Comparison of ENCODE assay signal across 28 cellular contexts in the genomic region with DNA sequence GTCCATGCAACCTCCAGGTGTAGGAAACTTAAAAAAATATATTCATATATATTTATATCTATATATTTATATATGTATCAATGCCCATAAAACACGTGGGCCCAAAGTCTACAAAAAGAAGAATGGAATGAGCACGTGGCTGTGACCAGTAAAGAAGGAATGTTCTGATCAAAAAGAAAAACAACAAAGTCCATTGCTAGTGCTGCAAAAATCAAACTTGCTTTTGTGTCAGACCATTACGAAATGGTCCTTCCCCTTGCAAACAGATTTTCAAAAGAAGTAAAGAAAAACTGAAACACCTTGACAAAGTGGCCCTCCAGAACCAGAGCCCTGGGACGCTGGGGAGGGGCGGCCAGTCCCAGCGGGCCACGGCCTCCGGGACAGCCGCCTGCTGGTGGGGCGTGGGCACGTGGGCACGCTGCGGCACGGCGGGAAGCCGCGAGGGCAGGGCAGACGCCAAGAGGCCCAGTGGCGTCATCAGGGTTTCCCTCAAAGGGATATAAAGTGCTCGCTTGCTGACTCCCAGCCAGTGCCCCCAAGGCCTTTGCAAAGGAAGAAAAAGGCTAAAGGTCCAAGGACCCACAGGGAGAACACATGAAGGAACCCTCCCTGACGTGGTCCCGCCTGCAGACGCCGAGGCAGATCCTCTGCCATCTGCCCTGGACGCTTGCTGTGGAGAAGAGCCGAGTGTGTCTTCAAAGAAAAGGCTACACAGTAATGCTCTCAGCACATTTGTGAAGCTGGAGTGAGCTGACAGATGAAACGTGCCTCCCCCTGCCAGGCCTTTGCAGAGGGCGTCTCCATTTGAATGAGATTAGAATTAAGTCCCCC.
A peak's percentile ranks its signal among the peaks of the same experiment; 100 is the strongest.
DNase-seq lines count a peak whose midpoint lies in the region; ATAC-seq, FAIRE-seq and TF ChIP-seq lines count a peak whose summit lies in the region.
"Had no signal": no experiment of that assay in that cellular context is flagged by ENCODE, and none has a peak within 500 bp of the region (broad histone marks: within the 10 kb centered on the region; RNA-seq: fewer than 3 reads in every experiment).

No MANE protein-coding gene starts in this region.

- peak; percentile 15 for DNase-seq in activated naive CD8-positive, alpha-beta T cell treated with anti-CD3 and anti-CD28 coated beads, Interleukin-2, amount 10 ng/mL, durations not matched to agents 7 days and 5 days
- no peak for DNase-seq in activated naive CD8-positive, alpha-beta T cell treated with anti-CD3 and anti-CD28 coated beads for 36 hours
- peak; percentile 18 for DNase-seq in astrocyte (ENCODE audit: low read depth)
- DNase-seq in fibroblast of pulmonary artery (ENCODE audit: low read depth), result peak; percentile 24
- peak; percentile 12 for DNase-seq in skeletal muscle cell (ENCODE audit: low read depth)
- DNase-seq in transverse colon, result no peak
- no peak for DNase-seq in ascending aorta (ENCODE audit: low spot score in 2 of 2)
- no peak for DNase-seq in kidney glomerular epithelial cell (lab: John Stamatoyannopoulos, UW)
- DNase-seq: activated CD4-positive, alpha-beta T cell treated with anti-CD3 and anti-CD28 coated beads for 48 hours; Calu3; left cardiac atrium; mesendoderm; naive B cell; NCI-H1436; NCI-H510A treated with DMSO at 0.1 percent for 48 hours; stimulated activated CD4-positive, alpha-beta T cell treated with anti-CD3 and anti-CD28 coated beads, Interleukin-15, amount 100 ng/mL, for 24 hours; stomach had no signal

- H3K4me1 Mint-ChIP-seq in activated naive CD8-positive, alpha-beta T cell treated with anti-CD3 and anti-CD28 coated beads, Interleukin-2, amount 10 ng/mL, durations not matched to agents 7 days and 5 days, result peaks cover 2% of the 10 kb centered on the region
- H3K4me1 Mint-ChIP-seq in activated naive CD8-positive, alpha-beta T cell treated with anti-CD3 and anti-CD28 coated beads for 36 hours, result no peaks in the 10 kb centered on the region
- H3K4me1 Mint-ChIP-seq in astrocyte (ENCODE audit: low read depth, unreplicated experiment), result no peaks in the 10 kb centered on the region
- H3K4me1 Mint-ChIP-seq: IgD-negative memory B cell had no signal

- no peak for ATAC-seq in activated naive CD8-positive, alpha-beta T cell treated with anti-CD3 and anti-CD28 coated beads, Interleukin-2, amount 10 ng/mL, durations not matched to agents 7 days and 5 days (ENCODE audit: low read depth)
- ATAC-seq: activated naive CD4-positive, alpha-beta T cell treated with anti-CD3 and anti-CD28 coated beads, Interleukin-2, amount 50 U/mL, for 72 hours; left cardiac atrium; right cardiac atrium had no signal

- no peaks in the 10 kb centered on the region for H3K27me3 Mint-ChIP-seq in activated naive CD8-positive, alpha-beta T cell treated with anti-CD3 and anti-CD28 coated beads, Interleukin-2, amount 10 ng/mL, durations not matched to agents 7 days and 5 days
- H3K27me3 Mint-ChIP-seq in activated naive CD8-positive, alpha-beta T cell treated with anti-CD3 and anti-CD28 coated beads for 36 hours, result no peaks in the 10 kb centered on the region
- H3K27me3 Mint-ChIP-seq in astrocyte (ENCODE audit: low read depth, unreplicated experiment), result no peaks in the 10 kb centered on the region
- H3K27me3 Mint-ChIP-seq: IgD-negative memory B cell, naive B cell, type B pancreatic cell had no signal

- no peak overlapping the region for H3K4me3 Mint-ChIP-seq in activated naive CD8-positive, alpha-beta T cell treated with anti-CD3 and anti-CD28 coated beads, Interleukin-2, amount 10 ng/mL, durations not matched to agents 7 days and 5 days
- no peak overlapping the region for H3K4me3 Mint-ChIP-seq in activated naive CD8-positive, alpha-beta T cell treated with anti-CD3 and anti-CD28 coated beads for 36 hours
- H3K4me3 Mint-ChIP-seq in astrocyte (ENCODE audit: unreplicated experiment), result no peak overlapping the region
- H3K4me3 Mint-ChIP-seq: IgD-negative memory B cell; naive B cell; T-helper 1 cell treated with Interleukin-12 subunit alpha and Interleukin-12 subunit beta and Interleukin-4 antibody, amounts not matched to agents 30 μg/mL and 1 μg/mL, for 36 hours; type B pancreatic cell had no signal

- H3K9ac ChIP-seq in astrocyte (ENCODE audit: low read length), result no peak overlapping the region
- H3K9ac ChIP-seq: BLaER1 treated with 17β-estradiol and CSF1 and Interleukin-3, amounts not matched to agents 10 nM and 100 nM had no signal

- no peak for TF ChIP-seq EP300 in transverse colon (IDR thresholded peaks at IDR 0.05; ENCODE audit: low read depth)

- H3K79me2 ChIP-seq in astrocyte (ENCODE audit: insufficient read depth, low read length), result no peaks in the 10 kb centered on the region

- POLR2A ChIA-PET in activated naive CD8-positive, alpha-beta T cell treated with anti-CD3 and anti-CD28 coated beads, Interleukin-2, amount 10 ng/mL, durations not matched to agents 7 days and 5 days (lab: Charles Lee), result no interaction called here

- TF ChIP-seq CTCF in astrocyte (IDR thresholded peaks at IDR 0.05; ENCODE audit: insufficient read depth, low read depth, low read length) (no peak), fibroblast of pulmonary artery (IDR thresholded peaks at IDR 0.05; ENCODE audit: low read length, missing control alignments) (no peak), transverse colon (IDR thresholded peaks at IDR 0.05) (no peak), ascending aorta (IDR thresholded peaks at IDR 0.05) (no peak)

- H3K27ac ChIP-seq in astrocyte (ENCODE audit: low read depth, low read length) (no peak overlapping the region), transverse colon (no peak overlapping the region), ascending aorta (no peak overlapping the region)
- H3K27ac ChIP-seq: BLaER1 treated with 17β-estradiol and CSF1 and Interleukin-3, amounts not matched to agents 10 nM and 100 nM; cardiac muscle cell; epithelial cell of prostate; ovary; Peyer's patch; stomach had no signal

- peaks cover 5% of the 10 kb centered on the region for H3K36me3 Mint-ChIP-seq in activated naive CD8-positive, alpha-beta T cell treated with anti-CD3 and anti-CD28 coated beads, Interleukin-2, amount 10 ng/mL, durations not matched to agents 7 days and 5 days
- peaks cover 3% of the 10 kb centered on the region for H3K36me3 Mint-ChIP-seq in activated naive CD8-positive, alpha-beta T cell treated with anti-CD3 and anti-CD28 coated beads for 36 hours
- peaks cover 5% of the 10 kb centered on the region for H3K36me3 Mint-ChIP-seq in astrocyte (ENCODE audit: low read depth, unreplicated experiment)

- WGBS in transverse colon (ENCODE audit: low coverage in 1 of 2), 2 donors, result 85 to 94% methylated on average over 12 to 28 of the region's 28 CpGs

- H3K27me3 ChIP-seq in astrocyte (ENCODE audit: insufficient read depth, low read length) (no peaks in the 10 kb centered on the region), transverse colon (no peaks in the 10 kb centered on the region), ascending aorta (no peaks in the 10 kb centered on the region)
- H3K27me3 ChIP-seq: BLaER1 treated with 17β-estradiol and CSF1 and Interleukin-3, amounts not matched to agents 10 nM and 100 nM; cardiac muscle cell; ovary; Peyer's patch; stomach had no signal

- H3K4me1 ChIP-seq in astrocyte (ENCODE audit: insufficient read depth, low read length), result no peaks in the 10 kb centered on the region
- H3K4me1 ChIP-seq in transverse colon, result no peaks in the 10 kb centered on the region
- no peaks in the 10 kb centered on the region for H3K4me1 ChIP-seq in ascending aorta
- H3K4me1 ChIP-seq: Peyer's patch, stomach had no signal

- no peaks in the 10 kb centered on the region for H3K9me3 Mint-ChIP-seq in activated naive CD8-positive, alpha-beta T cell treated with anti-CD3 and anti-CD28 coated beads, Interleukin-2, amount 10 ng/mL, durations not matched to agents 7 days and 5 days
- no peaks in the 10 kb centered on the region for H3K9me3 Mint-ChIP-seq in activated naive CD8-positive, alpha-beta T cell treated with anti-CD3 and anti-CD28 coated beads for 36 hours
- no peaks in the 10 kb centered on the region for H3K9me3 Mint-ChIP-seq in astrocyte (ENCODE audit: unreplicated experiment)
- H3K9me3 Mint-ChIP-seq: activated naive CD4-positive, alpha-beta T cell treated with anti-CD3 and anti-CD28 coated beads, Interleukin-2, amount 50 U/mL, for 72 hours; naive B cell; T-helper 1 cell treated with Interleukin-12 subunit alpha and Interleukin-12 subunit beta and Interleukin-4 antibody, amounts not matched to agents 30 μg/mL and 1 μg/mL, for 36 hours; type B pancreatic cell had no signal

- intact Hi-C loops in transverse colon (cut with DNase I; ENCODE audit: low total_unique reads) (no loop called here), ascending aorta (cut with DNase I) (no loop called here)

- no peak overlapping the region for H3K4me2 ChIP-seq in astrocyte (ENCODE audit: low read length)
- H3K4me2 ChIP-seq: BLaER1 treated with 17β-estradiol and CSF1 and Interleukin-3, amounts not matched to agents 10 nM and 100 nM had no signal

- in situ Hi-C loops in transverse colon (cut with MboI; ENCODE audit: low pct_ligation_motif_present in 1 of 4, low pct_unique_long_range_greater_than_20kb in 1 of 4, low sequenced_read_pairs in 3 of 4), result loop anchor here in 1 of 4 donors (25.0 kb wide), 1 partner anchor 938 kb away; no protein-coding TSS in a partner anchor

- H3K27ac Mint-ChIP-seq in activated naive CD8-positive, alpha-beta T cell treated with anti-CD3 and anti-CD28 coated beads, Interleukin-2, amount 10 ng/mL, durations not matched to agents 7 days and 5 days, result no peak overlapping the region
- H3K27ac Mint-ChIP-seq in activated naive CD8-positive, alpha-beta T cell treated with anti-CD3 and anti-CD28 coated beads for 36 hours, result no peak overlapping the region
- H3K27ac Mint-ChIP-seq in astrocyte (ENCODE audit: unreplicated experiment), result no peak overlapping the region
- H3K27ac Mint-ChIP-seq: activated naive CD4-positive, alpha-beta T cell treated with anti-CD3 and anti-CD28 coated beads, Interleukin-2, amount 50 U/mL, for 72 hours; IgD-negative memory B cell; naive B cell; T-helper 1 cell treated with Interleukin-12 subunit alpha and Interleukin-12 subunit beta and Interleukin-4 antibody, amounts not matched to agents 30 μg/mL and 1 μg/mL, for 36 hours; type B pancreatic cell had no signal

- no peak overlapping the region for H2AFZ ChIP-seq in astrocyte (ENCODE audit: low read depth, low read length)

- H3K4me3 ChIP-seq in astrocyte (ENCODE audit: insufficient read depth, low read depth, low read length) (no peak overlapping the region), fibroblast of pulmonary artery (replicated peaks; ENCODE audit: low read depth, low read length) (no peak overlapping the region), skeletal muscle cell (ENCODE audit: low read depth, low read length) (no peak overlapping the region), transverse colon (no peak overlapping the region), ascending aorta (no peak overlapping the region)
- H3K4me3 ChIP-seq: BLaER1 treated with 17β-estradiol and CSF1 and Interleukin-3, amounts not matched to agents 10 nM and 100 nM; cardiac muscle cell; ovary; Peyer's patch; stomach had no signal

- no peaks in the 10 kb centered on the region for H4K20me1 ChIP-seq in astrocyte (ENCODE audit: insufficient read depth, low read length)

- no peaks in the 10 kb centered on the region for H3K9me3 ChIP-seq in astrocyte (ENCODE audit: insufficient read depth, low read depth, low read length)
- no peaks in the 10 kb centered on the region for H3K9me3 ChIP-seq in transverse colon
- peaks cover 0 to 7% of the 10 kb centered on the region in 2 donors for H3K9me3 ChIP-seq in ascending aorta
- H3K9me3 ChIP-seq: Peyer's patch had no signal

- TF ChIP-seq POLR2A in transverse colon (IDR thresholded peaks at IDR 0.05), result no peak

- FAIRE-seq in astrocyte (lab: Jason Lieb, UNC), result no peak
- FAIRE-seq: H54 had no signal

- H3K36me3 ChIP-seq in astrocyte (ENCODE audit: insufficient read depth, low read length), result no peaks in the 10 kb centered on the region
- H3K36me3 ChIP-seq in transverse colon, result peaks cover 0 to 28% (median 9%) of the 10 kb centered on the region in 4 donors
- H3K36me3 ChIP-seq in ascending aorta, result peaks cover 23 to 45% of the 10 kb centered on the region in 2 donors
- H3K36me3 ChIP-seq: cardiac muscle cell, ovary had no signal

Comparison
In these comparisons a context has a peak if more than half of its experiments do, and no peak if none do; other contexts are left out.
1. DNase-seq: peak in activated naive CD8-positive, alpha-beta T cell treated with anti-CD3 and anti-CD28 coated beads, Interleukin-2, amount 10 ng/mL, durations not matched to agents 7 days and 5 days (single experiment), astrocyte (single experiment), fibroblast of pulmonary artery (single experiment) and skeletal muscle cell (single experiment); none in activated naive CD8-positive, alpha-beta T cell treated with anti-CD3 and anti-CD28 coated beads for 36 hours (single experiment), transverse colon (single experiment), ascending aorta (0 of 2) and kidney glomerular epithelial cell (single experiment).